In the genomic region with DNA sequence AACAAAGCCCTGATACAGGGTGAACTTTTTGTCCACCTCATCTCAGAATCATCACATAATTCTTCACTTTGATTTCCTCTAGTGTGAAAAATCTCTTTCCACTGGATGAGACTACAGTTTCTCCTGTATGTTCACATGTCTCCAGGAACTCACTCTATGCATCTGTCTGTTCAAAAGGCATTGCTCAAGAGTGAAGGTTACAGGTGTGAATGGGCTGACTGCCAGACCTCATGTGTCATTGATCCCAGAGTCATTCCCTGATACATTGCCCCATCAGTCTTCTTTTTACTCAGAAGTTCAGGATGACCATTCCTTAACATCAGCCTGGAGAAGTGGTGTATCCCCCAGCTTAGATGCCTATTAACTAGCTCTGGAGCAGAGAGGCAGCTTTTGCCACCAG, we compare ENCODE assay signal across 1 cellular context.
TF ChIP-seq lines count a peak whose summit lies in the region.

No MANE protein-coding gene starts in this region.

TF ChIP-seq in HepG2, 621 proteins besides CTCF, POLR2A, EP300 and RAD21:
- TF ChIP-seq CEBPB (IDR thresholded peaks at IDR 0.05; ENCODE audit: borderline replicate concordance, low read depth, low read length) = peak; percentile 31; the same call in 1 of the 2 replicates
- TF ChIP-seq ZNF891 (CRISPR knock-in tag; IDR thresholded peaks at IDR 0.05) = no peak
